ENCODE assay signal across 2 cellular contexts in genomic region chr22:29520851-29521250, GRCh38.
A peak's percentile ranks its signal among the peaks of the same experiment; 100 is the strongest.
TF ChIP-seq lines count a peak whose summit lies in the region.

No MANE protein-coding gene starts in this region.

TF ChIP-seq in IMR-90, 13 proteins besides CTCF, POLR2A, EP300 and RAD21:
- TF ChIP-seq MAZ (IDR thresholded peaks at IDR 0.05; ENCODE audit: borderline replicate concordance, low read depth, low read length) (no peak), CHD1 (IDR thresholded peaks at IDR 0.05; ENCODE audit: low read depth, low read length) (no peak), FOS (IDR thresholded peaks at IDR 0.05; ENCODE audit: low read depth, low read length) (no peak), RCOR1 (IDR thresholded peaks at IDR 0.05; ENCODE audit: insufficient replicate concordance, low read length) (no peak), MXI1 (IDR thresholded peaks at IDR 0.05; ENCODE audit: borderline replicate concordance, low read depth, low read length) (no peak), USF2 (IDR thresholded peaks at IDR 0.05; ENCODE audit: low read depth, low read length) (no peak), RFX5 (IDR thresholded peaks at IDR 0.05; ENCODE audit: low read depth, low read length) (peak; percentile 65), BHLHE40 (IDR thresholded peaks at IDR 0.05; ENCODE audit: low read depth, low read length) (no peak), MAFK (IDR thresholded peaks at IDR 0.05; ENCODE audit: low read depth, low read length) (peak; percentile 96), ELK1 (IDR thresholded peaks at IDR 0.05; ENCODE audit: borderline replicate concordance, low read depth, low read length) (no peak), NFE2L2 (IDR thresholded peaks at IDR 0.05; ENCODE audit: low read depth, low read length) (peak; percentile 95), CEBPB (IDR thresholded peaks at IDR 0.05; ENCODE audit: low read depth, low read length) (no peak), SMC3 (IDR thresholded peaks at IDR 0.05; ENCODE audit: low read depth, low read length) (no peak)

TF ChIP-seq in K562, 482 proteins besides CTCF, POLR2A, EP300 and RAD21:
- TF ChIP-seq BACH1 (tag; IDR thresholded peaks at IDR 0.05): peak; percentile 72
- no peak for TF ChIP-seq ARID3B (CRISPR knock-in tag; IDR thresholded peaks at IDR 0.05; ENCODE audit: borderline replicate concordance)
- TF ChIP-seq KLF1 (tag; IDR thresholded peaks at IDR 0.05): no peak
- no peak for TF ChIP-seq SMAD1 (IDR thresholded peaks at IDR 0.05; ENCODE audit: low read depth, low read length, partially characterized antibody)
- TF ChIP-seq MAX (CRISPR knock-in tag; IDR thresholded peaks at IDR 0.05): no peak
- peak; percentile 83 for TF ChIP-seq NFE2L1 (tag; IDR thresholded peaks at IDR 0.05; ENCODE audit: borderline replicate concordance, low read depth)
- peak; percentile 96 for TF ChIP-seq ZNF316 (IDR thresholded peaks at IDR 0.05)
- TF ChIP-seq ZNF41 (CRISPR knock-in tag; conservative IDR thresholded peaks at IDR 0.05): no peak
- no peak for TF ChIP-seq THRAP3 (IDR thresholded peaks at IDR 0.05; ENCODE audit: borderline replicate concordance)
- no peak for TF ChIP-seq BCL6 (CRISPR knock-in tag; IDR thresholded peaks at IDR 0.05)
- TF ChIP-seq CCNT2 (IDR thresholded peaks at IDR 0.05; ENCODE audit: borderline replicate concordance, extremely low read depth, insufficient read length, low read depth, low read length): no peak
- no peak for TF ChIP-seq DIDO1 (tag; IDR thresholded peaks at IDR 0.05; ENCODE audit: low read depth)
- no peak for TF ChIP-seq ZFPM2 (CRISPR knock-in tag; IDR thresholded peaks at IDR 0.05)
- no peak for TF ChIP-seq XRCC3 (IDR thresholded peaks at IDR 0.05)
- TF ChIP-seq U2AF1 (optimal IDR thresholded peaks at IDR 0.05; ENCODE audit: low read depth, low read length): no peak
- TF ChIP-seq ZNF830 (CRISPR knock-in tag; IDR thresholded peaks at IDR 0.05): no peak
- no peak for TF ChIP-seq CREM (IDR thresholded peaks at IDR 0.05; ENCODE audit: low read depth)
- TF ChIP-seq MAFK (IDR thresholded peaks at IDR 0.05; ENCODE audit: low read length): peak; percentile 87
- TF ChIP-seq MAFF (IDR thresholded peaks at IDR 0.05; ENCODE audit: low read length): peak; percentile 90
- no peak for TF ChIP-seq FOXJ2 (tag; IDR thresholded peaks at IDR 0.05)
- TF ChIP-seq ZNF239 (CRISPR knock-in tag; IDR thresholded peaks at IDR 0.05): no peak
- no peak for TF ChIP-seq RNF219 (CRISPR knock-in tag; IDR thresholded peaks at IDR 0.05)
- peak; percentile 34 for TF ChIP-seq FOSL1 (tag; conservative IDR thresholded peaks at IDR 0.05)
- no peak for TF ChIP-seq ZNF445 (CRISPR knock-in tag; IDR thresholded peaks at IDR 0.05; ENCODE audit: low read depth)
- peak; percentile 98 for TF ChIP-seq MAFG (tag; conservative IDR thresholded peaks at IDR 0.05)
- TF ChIP-seq POLR2AphosphoS5 (IDR thresholded peaks at IDR 0.05; ENCODE audit: control insufficient read depth, insufficient read depth, low read depth, low read length): no peak
- TF ChIP-seq CREB5 (CRISPR knock-in tag; IDR thresholded peaks at IDR 0.05): no peak
- TF ChIP-seq SMAD4 (CRISPR knock-in tag; conservative IDR thresholded peaks at IDR 0.05): no peak
- peak; percentile 80 for TF ChIP-seq NFE2 (IDR thresholded peaks at IDR 0.05; ENCODE audit: low read depth)
- peak; percentile 96 for TF ChIP-seq C11orf30 (IDR thresholded peaks at IDR 0.05; ENCODE audit: low read depth)
- TF ChIP-seq RAD51 (IDR thresholded peaks at IDR 0.05; ENCODE audit: borderline replicate concordance, low read depth): no peak
